ENCODE assay signal across 8 cellular contexts in the genomic region with DNA sequence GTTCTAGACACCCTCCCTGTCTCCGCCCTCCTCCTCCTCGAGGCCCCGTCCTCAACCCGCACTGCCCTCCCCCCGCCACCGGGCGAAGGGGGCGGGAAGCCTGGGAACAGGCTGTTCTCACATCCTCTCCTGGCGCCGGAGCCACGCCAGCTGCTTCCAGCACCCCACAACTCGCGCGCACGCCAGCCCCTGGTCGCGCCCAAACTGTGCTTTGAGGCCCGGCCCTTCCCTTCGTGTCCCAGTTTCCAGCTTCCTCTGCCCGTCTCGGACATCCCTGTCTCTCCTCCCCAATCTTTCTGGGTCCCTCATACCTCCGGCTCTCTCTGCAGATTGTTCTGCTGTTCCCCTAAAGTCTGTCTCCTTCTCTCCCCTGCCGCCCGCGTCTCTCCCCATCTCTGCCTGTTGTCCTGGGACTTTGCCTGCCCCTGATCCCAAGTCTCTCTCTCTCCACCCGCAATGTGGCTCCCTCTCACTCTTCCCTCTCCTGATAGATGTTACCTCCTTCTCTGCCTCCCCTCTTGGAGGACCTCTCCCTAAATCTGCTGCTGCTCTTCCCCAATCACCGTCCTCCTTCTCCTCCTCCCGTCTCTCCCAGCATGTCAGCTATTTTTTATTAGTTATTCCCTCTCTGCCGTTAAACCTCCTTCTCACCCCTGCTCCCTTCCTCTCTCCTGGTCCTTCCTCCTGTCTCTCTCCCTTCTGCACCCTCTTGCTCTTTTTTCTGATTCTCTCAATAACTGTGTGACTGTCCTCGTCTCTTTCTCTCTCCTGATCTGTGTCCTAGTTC. TPM values are rescaled to one million over a fixed set of nuclear protein-coding genes. Genes with fewer than 3 reads are reported as not detected.
DNase-seq lines count a peak whose midpoint lies in the region; ATAC-seq and TF ChIP-seq lines count a peak whose summit lies in the region.

No MANE protein-coding gene starts in this region.

- H3K9me3 Mint-ChIP-seq in nephron, result no peaks in the 10 kb centered on the region
- no peaks in the 10 kb centered on the region for H3K9me3 Mint-ChIP-seq in activated naive CD4-positive, alpha-beta T cell treated with anti-CD3 and anti-CD28 coated beads, Interleukin-2, amount 50 U/mL, for 72 hours

- peak; percentile 46 for DNase-seq in AG10803 (ENCODE audit: low read depth)
- peak; percentile 35 for DNase-seq in NCI-H510A treated with DMSO at 0.1 percent for 48 hours (lab: John Stamatoyannopoulos, UW)
- peak; percentile 24 for DNase-seq in fibroblast of pulmonary artery (ENCODE audit: low read depth)
- no peak for DNase-seq in activated CD4-positive, alpha-beta T cell treated with anti-CD3 and anti-CD28 coated beads, Interleukin-2, amount 50 U/mL, for 48 hours
- no peak for DNase-seq in stimulated activated CD4-positive, alpha-beta T cell treated with anti-CD3 and anti-CD28 coated beads, Interleukin-1b, Interleukin-23, amount 100 ng/mL, for 48 hours
- no peak for DNase-seq in NCI-H446 (lab: John Stamatoyannopoulos, UW)
- no peak for DNase-seq in activated naive CD4-positive, alpha-beta T cell treated with anti-CD3 and anti-CD28 coated beads, Interleukin-2, amount 50 U/mL, for 72 hours (ENCODE audit: low spot score in 2 of 2)

- H3K36me3 Mint-ChIP-seq in nephron (ENCODE audit: low read depth), result peaks cover 7% of the 10 kb centered on the region
- H3K36me3 Mint-ChIP-seq in activated naive CD4-positive, alpha-beta T cell treated with anti-CD3 and anti-CD28 coated beads, Interleukin-2, amount 50 U/mL, for 72 hours, result peaks cover 4 to 10% of the 10 kb centered on the region in 2 donors

- peak overlapping the region; percentile 97 to 98 (median 97) for H3K27ac Mint-ChIP-seq in nephron
- H3K27ac Mint-ChIP-seq in activated naive CD4-positive, alpha-beta T cell treated with anti-CD3 and anti-CD28 coated beads, Interleukin-2, amount 50 U/mL, for 72 hours, result no peak overlapping the region

- H3K4me3 Mint-ChIP-seq in nephron, result peak overlapping the region; percentile 81 to 86 (median 84)

- TF ChIP-seq CTCF in AG10803 (conservative IDR thresholded peaks at IDR 0.05; ENCODE audit: low read length) (no peak), fibroblast of pulmonary artery (IDR thresholded peaks at IDR 0.05; ENCODE audit: low read length, missing control alignments) (no peak), nephron (IDR thresholded peaks at IDR 0.05; ENCODE audit: unreplicated experiment in 3 of 3) (no peak)

- H3K4me3 ChIP-seq in AG10803 (ENCODE audit: low read length), result peak overlapping the region; percentile 42
- H3K4me3 ChIP-seq in fibroblast of pulmonary artery (replicated peaks; ENCODE audit: low read depth, low read length), result peak overlapping the region; percentile 21

- ATAC-seq in activated naive CD4-positive, alpha-beta T cell treated with anti-CD3 and anti-CD28 coated beads, Interleukin-2, amount 50 U/mL, for 72 hours, result no peak

- peaks cover 26% of the 10 kb centered on the region for H3K4me1 Mint-ChIP-seq in nephron

- peaks cover 23% of the 10 kb centered on the region for H3K27me3 Mint-ChIP-seq in nephron (ENCODE audit: low read depth)

RNA-seq across cellular contexts. Expression of gene DPF1, which starts 14.2 kb away (rescaled TPM):
- 1 to 10 TPM in 1 of 2 donors, not detected in 1; 2.1 TPM for total RNA-seq in activated naive CD4-positive, alpha-beta T cell treated with anti-CD3 and anti-CD28 coated beads, Interleukin-2, amount 50 U/mL, for 72 hours

RNA-seq across cellular contexts. Expression of gene PPP1R14A, which starts 46.3 kb away (rescaled TPM):
- under 1 TPM; 0.46 to 0.74 TPM for total RNA-seq in activated naive CD4-positive, alpha-beta T cell treated with anti-CD3 and anti-CD28 coated beads, Interleukin-2, amount 50 U/mL, for 72 hours

RNA-seq across cellular contexts. Expression of gene SPINT2, which starts 54.5 kb away (rescaled TPM):
- 100 to 1,000 TPM in 1 of 2 donors, 10 to 100 TPM in 1; 43.0 to 101 TPM for total RNA-seq in activated naive CD4-positive, alpha-beta T cell treated with anti-CD3 and anti-CD28 coated beads, Interleukin-2, amount 50 U/mL, for 72 hours

Comparison
In these comparisons a context has a peak if more than half of its experiments do, and no peak if none do; other contexts are left out.
1. DNase-seq: peak in AG10803 (single experiment), NCI-H510A treated with DMSO at 0.1 percent for 48 hours (single experiment) and fibroblast of pulmonary artery (single experiment); none in activated CD4-positive, alpha-beta T cell treated with anti-CD3 and anti-CD28 coated beads, Interleukin-2, amount 50 U/mL, for 48 hours (0 of 2), stimulated activated CD4-positive, alpha-beta T cell treated with anti-CD3 and anti-CD28 coated beads, Interleukin-1b, Interleukin-23, amount 100 ng/mL, for 48 hours (single experiment), NCI-H446 (0 of 2) and activated naive CD4-positive, alpha-beta T cell treated with anti-CD3 and anti-CD28 coated beads, Interleukin-2, amount 50 U/mL, for 72 hours (0 of 2).
2. H3K27ac Mint-ChIP-seq: peak in nephron (3 of 3); none in activated naive CD4-positive, alpha-beta T cell treated with anti-CD3 and anti-CD28 coated beads, Interleukin-2, amount 50 U/mL, for 72 hours (0 of 2).